In the genomic region with DNA sequence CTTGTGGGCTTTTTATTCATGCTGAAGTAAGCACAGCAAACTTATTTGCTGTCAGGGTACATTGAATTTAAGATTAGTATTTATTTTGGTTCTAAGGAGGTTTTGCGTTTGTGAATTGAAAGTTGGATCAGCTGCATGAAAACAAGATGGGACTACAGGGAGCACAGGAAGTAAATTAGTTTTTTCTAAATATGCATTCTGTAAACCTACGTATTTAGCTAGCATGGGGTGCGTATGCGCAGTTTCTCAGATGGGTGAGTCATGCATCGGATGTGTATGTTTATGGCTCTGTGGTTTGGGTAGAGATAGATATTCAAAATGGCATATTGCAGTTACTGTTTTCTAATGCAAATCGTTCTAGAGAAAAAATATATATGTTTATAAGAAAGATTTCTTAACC, we compare ENCODE assay signal across 25 cellular contexts.
A peak's percentile ranks its signal among the peaks of the same experiment; 100 is the strongest.
DNase-seq lines count a peak whose midpoint lies in the region; ATAC-seq and TF ChIP-seq lines count a peak whose summit lies in the region.
"Had no signal": no experiment of that assay in that cellular context is flagged by ENCODE, and none has a peak within 500 bp of the region (broad histone marks: within the 10 kb centered on the region; RNA-seq: fewer than 3 reads in every experiment).

No MANE protein-coding gene starts in this region.

- H3K4me2 ChIP-seq in Loucy (ENCODE audit: low read depth, low read length, poor library complexity, severe bottlenecking) (peak overlapping the region; percentile 66), fibroblast of lung (ENCODE audit: extremely low read depth, insufficient read depth, low read length) (no peak overlapping the region)

- no peaks in the 10 kb centered on the region for H3K9me2 ChIP-seq in Loucy (replicated peaks; ENCODE audit: low read depth, low read length)

- no peaks in the 10 kb centered on the region for H3K79me2 ChIP-seq in Loucy (ENCODE audit: insufficient read depth, low read length)
- no peaks in the 10 kb centered on the region for H3K79me2 ChIP-seq in fibroblast of lung (ENCODE audit: control insufficient read depth, insufficient read depth, low read length)

- H3K9me3 ChIP-seq in Loucy (ENCODE audit: insufficient read depth, low read depth, low read length) (no peaks in the 10 kb centered on the region), fibroblast of lung (ENCODE audit: control insufficient read depth, insufficient read depth, low read depth, low read length) (no peaks in the 10 kb centered on the region)
- H3K9me3 ChIP-seq: body of pancreas, neutrophil, upper lobe of left lung had no signal

- H3K4me1 ChIP-seq in Loucy (ENCODE audit: insufficient read depth, low read length, poor library complexity, severe bottlenecking): peaks cover 46% of the 10 kb centered on the region
- peaks cover 17% of the 10 kb centered on the region for H3K4me1 ChIP-seq in fibroblast of lung (ENCODE audit: control insufficient read depth, extremely low read depth, insufficient read depth, low read length)
- no peaks in the 10 kb centered on the region for H3K4me1 ChIP-seq in foreskin keratinocyte
- H3K4me1 ChIP-seq: upper lobe of left lung had no signal

- H2AFZ ChIP-seq in Loucy (ENCODE audit: low read length) (no peak overlapping the region), fibroblast of lung (ENCODE audit: low read length) (no peak overlapping the region)
- H2AFZ ChIP-seq: GM23248 had no signal

- H3K9ac ChIP-seq in Loucy (ENCODE audit: low read depth, low read length, poor library complexity, severe bottlenecking): peak overlapping the region; percentile 6
- H3K9ac ChIP-seq in fibroblast of lung (ENCODE audit: insufficient read depth, low read length): no peak overlapping the region
- H3K9ac ChIP-seq: GM23248 had no signal

- H3K27me3 ChIP-seq in Loucy (ENCODE audit: insufficient read depth, low read length, poor library complexity, severe bottlenecking) (no peaks in the 10 kb centered on the region), fibroblast of lung (ENCODE audit: control insufficient read depth, insufficient read depth, low read length) (no peaks in the 10 kb centered on the region), foreskin keratinocyte (no peaks in the 10 kb centered on the region)
- H3K27me3 ChIP-seq: body of pancreas, neutrophil, upper lobe of left lung had no signal

- peak; percentile 46 to 66 for DNase-seq in NOMO-1 (lab: John Stamatoyannopoulos, UW; ENCODE audit: unreplicated experiment in 2 of 2)
- peak; percentile 11 to 93 for DNase-seq in fibroblast of lung (ENCODE audit: low read depth in 2 of 2)
- peak; percentile 4 for DNase-seq in occipital lobe (lab: John Stamatoyannopoulos, UW)
- no peak for DNase-seq in NCI-H774 (lab: John Stamatoyannopoulos, UW)
- no peak for DNase-seq in NAMALWA (ENCODE audit: low spot score)
- DNase-seq in foreskin keratinocyte: no peak
- DNase-seq: activated CD8-positive, alpha-beta T cell treated with anti-CD3 and anti-CD28 coated beads for 36 hours; activated gamma-delta T cell; activated naive CD8-positive, alpha-beta T cell treated with anti-CD3 and anti-CD28 coated beads, Interleukin-2, amount 50 U/mL, for 24 hours; body of pancreas; CD4-positive, alpha-beta memory T cell; effector memory CD8-positive, alpha-beta T cell; GM23248; KBM-7; NCI-H1092; NCI-H187; NCI-H82; PC-3; SHP77 treated with DMSO at 0.1 percent for 48 hours; T-cell had no signal

- no peaks in the 10 kb centered on the region for H3K36me3 ChIP-seq in Loucy (ENCODE audit: insufficient read depth, low read length)
- no peaks in the 10 kb centered on the region for H3K36me3 ChIP-seq in fibroblast of lung (ENCODE audit: control insufficient read depth, insufficient read depth, low read length)
- H3K36me3 ChIP-seq: neutrophil, upper lobe of left lung had no signal

- H3F3A ChIP-seq in Loucy (ENCODE audit: low read depth): 0 out of 2 replicates have a peak, but pooled peaks cover 6% of the 10 kb centered on the region

- TF ChIP-seq CTCF in Loucy (conservative IDR thresholded peaks at IDR 0.05; ENCODE audit: low read length) (no peak), fibroblast of lung (conservative IDR thresholded peaks at IDR 0.05 in 1 of 2, IDR thresholded peaks at IDR 0.05 in 1 of 2; ENCODE audit: low read depth in 1 of 2, low read length in 2 of 2) (no peak), foreskin keratinocyte (conservative IDR thresholded peaks at IDR 0.05) (no peak)

- H3K27ac ChIP-seq in fibroblast of lung (ENCODE audit: insufficient read depth, low read length): no peak overlapping the region
- no peak overlapping the region for H3K27ac ChIP-seq in foreskin keratinocyte
- H3K27ac ChIP-seq: GM23248, neutrophil, upper lobe of left lung had no signal

- H4K20me1 ChIP-seq in Loucy (ENCODE audit: insufficient read depth, low read length, poor library complexity, severe bottlenecking): no peaks in the 10 kb centered on the region
- no peaks in the 10 kb centered on the region for H4K20me1 ChIP-seq in fibroblast of lung (ENCODE audit: control insufficient read depth, extremely low read depth, insufficient read depth, low read length)

- peak overlapping the region; percentile 49 for H3K4me3 ChIP-seq in Loucy (ENCODE audit: low read length, poor library complexity, severe bottlenecking)
- H3K4me3 ChIP-seq in fibroblast of lung (replicated peaks in 1 of 4; ENCODE audit: control extremely low read depth in 1 of 4, insufficient read depth in 1 of 4, low read depth in 3 of 4, low read length in 4 of 4): peak overlapping the region in 1 of 4 experiments; percentile 5
- H3K4me3 ChIP-seq: body of pancreas, GM23248, upper lobe of left lung had no signal

- ATAC-seq in HG03457 (IDR thresholded peaks at IDR 0.05; ENCODE audit: unreplicated experiment) (no peak), foreskin keratinocyte (no peak)
- ATAC-seq: activated CD8-positive, alpha-beta T cell treated with anti-CD3 and anti-CD28 coated beads for 36 hours; activated naive CD8-positive, alpha-beta T cell treated with anti-CD3 and anti-CD28 coated beads, Interleukin-2, amount 50 U/mL, for 24 hours; body of pancreas; effector memory CD8-positive, alpha-beta T cell; esophagus mucosa; PC-3; T-cell had no signal

Comparison
In these comparisons a context has a peak if more than half of its experiments do, and no peak if none do; other contexts are left out.
1. DNase-seq: peak in NOMO-1 (2 of 2), fibroblast of lung (2 of 2) and occipital lobe (single experiment); none in NCI-H774 (single experiment), NAMALWA (single experiment) and foreskin keratinocyte (0 of 2).